8 cellular contexts compared by ENCODE assay signal in the genomic region with DNA sequence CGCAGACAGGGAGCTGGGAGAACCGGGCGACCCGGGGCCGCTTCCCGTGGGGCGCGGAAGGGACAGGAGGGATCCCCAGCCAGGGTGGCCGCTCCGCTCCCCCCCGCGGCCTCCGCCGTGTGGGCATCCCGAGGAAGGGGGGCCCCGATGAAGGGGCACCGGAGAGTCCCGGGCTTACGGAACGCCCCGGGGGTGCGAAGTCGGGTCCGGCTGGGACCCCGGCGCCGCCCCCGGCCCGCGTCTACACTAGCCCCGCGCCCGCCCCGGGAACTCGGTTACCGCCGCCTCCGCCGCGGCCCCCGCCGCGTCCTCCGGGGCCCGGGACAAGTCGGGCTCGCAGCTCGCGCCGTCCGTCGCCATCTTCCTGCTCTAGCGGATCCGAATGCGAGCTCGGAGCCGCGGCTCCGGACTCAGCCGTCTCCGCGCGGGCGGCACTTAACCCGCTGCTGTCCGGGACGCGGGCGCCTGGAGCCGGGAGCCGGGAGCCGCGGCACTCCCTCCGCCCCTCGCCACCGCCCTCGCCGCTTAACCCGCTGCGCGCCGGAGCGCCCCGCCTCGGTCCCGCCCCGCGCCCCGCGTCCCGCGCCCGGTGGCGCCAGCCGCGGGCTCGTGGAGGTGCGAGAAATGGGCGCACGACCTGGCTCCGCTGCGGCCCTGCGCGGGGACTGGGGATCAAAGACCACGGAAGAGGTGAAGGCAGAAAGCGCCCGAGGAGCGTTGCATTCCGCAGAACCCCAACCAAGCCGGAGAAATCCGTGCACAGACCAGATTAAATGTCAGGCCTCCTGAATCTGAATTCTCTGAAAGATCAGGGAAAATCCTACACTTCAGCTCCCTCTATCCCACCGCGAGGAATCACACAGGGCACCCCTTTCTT. TPM values are rescaled to one million over a fixed set of nuclear protein-coding genes. Genes with fewer than 3 reads are reported as not detected.
DNase-seq lines count a peak whose midpoint lies in the region; ATAC-seq lines count a peak whose summit lies in the region.

CTTNBP2 (minus strand) TSS at position 386 of the 877 bp plus-strand sequence; CDS start at position 360, 26 bp downstream.

- peaks cover 24 to 33% of the 10 kb centered on the region in 2 donors for H3K27me3 Mint-ChIP-seq in CD4-positive, alpha-beta memory T cell

- in situ Hi-C loops in GM23248 (cut with MboI), result no loop called here

- no peak within 1 kb of the TSS for H3K27ac ChIP-seq in CD4-positive, alpha-beta memory T cell (ENCODE audit: low read depth, low read length)
- H3K27ac ChIP-seq in GM23248, result no peak within 1 kb of the TSS
- H3K27ac ChIP-seq in SK-N-MC, result no peak within 1 kb of the TSS

- H3F3A ChIP-seq in GM23248 (ENCODE audit: insufficient read depth), result no peaks in the 10 kb centered on the region

- no peak within 1 kb of the TSS for H3K27ac Mint-ChIP-seq in CD4-positive, alpha-beta memory T cell

- ATAC-seq in GM21576 (IDR thresholded peaks at IDR 0.05; ENCODE audit: unreplicated experiment), result no peak
- no peak for ATAC-seq in HG03280 (IDR thresholded peaks at IDR 0.05; ENCODE audit: unreplicated experiment)

- intact Hi-C loops in CD4-positive, alpha-beta memory T cell (cut with micrococcal nuclease), result no loop called here

- H3K9me2 ChIP-seq in GM23248 (ENCODE audit: insufficient read depth), result no peaks in the 10 kb centered on the region

- H3K4me3 Mint-ChIP-seq in CD4-positive, alpha-beta memory T cell, result peak within 1 kb of the TSS in 7 of 8 donors; percentile 9 to 76 (median 58)

- peaks cover 5% of the 10 kb centered on the region for H3K27me3 ChIP-seq in CD4-positive, alpha-beta memory T cell (ENCODE audit: insufficient read depth, low read length)
- H3K27me3 ChIP-seq in GM23248 (replicated peaks; ENCODE audit: insufficient read depth), result peaks cover 71% of the 10 kb centered on the region
- no peaks in the 10 kb centered on the region for H3K27me3 ChIP-seq in endocrine pancreas (ENCODE audit: control insufficient read depth, insufficient read depth, low read length)

- H4K20me1 ChIP-seq in GM23248 (ENCODE audit: insufficient read depth), result no peaks in the 10 kb centered on the region

- H3K9ac ChIP-seq in GM23248 (no peak within 1 kb of the TSS), SK-N-MC (ENCODE audit: insufficient read length) (peak within 1 kb of the TSS; percentile 79), endocrine pancreas (ENCODE audit: control insufficient read depth, insufficient read depth, low read length) (peak within 1 kb of the TSS; percentile 91)

- no peak within 1 kb of the TSS for H3K4me3 ChIP-seq in CD4-positive, alpha-beta memory T cell (ENCODE audit: low read length in 2 of 2)
- H3K4me3 ChIP-seq in GM23248 (peak within 1 kb of the TSS; percentile 67), SK-N-MC (peak within 1 kb of the TSS; percentile 81), endocrine pancreas (ENCODE audit: control insufficient read depth, insufficient read depth, low read length) (peak within 1 kb of the TSS; percentile 74)

- H3K36me3 ChIP-seq in CD4-positive, alpha-beta memory T cell (ENCODE audit: insufficient read depth, low read length), result no peaks in the 10 kb centered on the region
- H3K36me3 ChIP-seq in GM23248 (ENCODE audit: low read depth), result no peaks in the 10 kb centered on the region
- H3K36me3 ChIP-seq in SK-N-MC (ENCODE audit: insufficient read depth, low read length), result no peaks in the 10 kb centered on the region
- no peaks in the 10 kb centered on the region for H3K36me3 ChIP-seq in endocrine pancreas (ENCODE audit: control insufficient read depth, insufficient read depth, low read length)

- CTCF ChIA-PET in CD4-positive, alpha-beta memory T cell (lab: Charles Lee; ENCODE audit: partially characterized antibody), result no interaction called here

- H3K9me3 Mint-ChIP-seq in CD4-positive, alpha-beta memory T cell, result peaks cover 0 to 8% (median 2%) of the 10 kb centered on the region in 8 donors

- no peaks in the 10 kb centered on the region for H3K9me3 ChIP-seq in CD4-positive, alpha-beta memory T cell (ENCODE audit: control insufficient read depth in 1 of 2, low read length in 2 of 2)
- no peaks in the 10 kb centered on the region for H3K9me3 ChIP-seq in GM23248 (ENCODE audit: low read depth)
- H3K9me3 ChIP-seq in SK-N-MC (ENCODE audit: low read depth, low read length), result no peaks in the 10 kb centered on the region
- H3K9me3 ChIP-seq in endocrine pancreas (ENCODE audit: control insufficient read depth, low read length), result no peaks in the 10 kb centered on the region

- peak within 1 kb of the TSS; percentile 67 for H2AFZ ChIP-seq in GM23248

- no peak for DNase-seq in CD4-positive, alpha-beta memory T cell
- DNase-seq in GM23248 (peak; percentile 75), SK-N-MC (ENCODE audit: low read depth, low spot score) (no peak), lung microvascular endothelial cell (ENCODE audit: low read depth in 2 of 2) (peak; percentile 25 to 55), superior temporal gyrus (ENCODE audit: extremely low spot score) (peak; percentile 59)

- peaks cover 8 to 20% (median 14%) of the 10 kb centered on the region in 4 donors for H3K4me1 Mint-ChIP-seq in CD4-positive, alpha-beta memory T cell

- H3K4me2 ChIP-seq in GM23248 (ENCODE audit: unreplicated experiment), result peak within 1 kb of the TSS; percentile 81

- peaks cover 1 to 7% of the 10 kb centered on the region in 2 donors for H3K36me3 Mint-ChIP-seq in CD4-positive, alpha-beta memory T cell

- 2 to 4% methylated on average over 41 to 54 of the region's 113 CpGs for WGBS in GM23248 (ENCODE audit: low coverage in 1 of 2, low lambda C conversion rate in 2 of 2, missing lambda C conversion rate in 2 of 2), 2 experiments

- POLR2A ChIA-PET in CD4-positive, alpha-beta memory T cell (lab: Charles Lee; ENCODE audit: partially characterized antibody), result no interaction called here

- no peaks in the 10 kb centered on the region for H3K79me2 ChIP-seq in GM23248 (ENCODE audit: insufficient read depth)

- H3K4me1 ChIP-seq in CD4-positive, alpha-beta memory T cell (ENCODE audit: insufficient read depth, low read length), result no peaks in the 10 kb centered on the region
- H3K4me1 ChIP-seq in GM23248 (ENCODE audit: insufficient read depth) (no peaks in the 10 kb centered on the region), endocrine pancreas (ENCODE audit: control insufficient read depth, insufficient read depth, low read length) (peaks cover 14% of the 10 kb centered on the region)

RNA-seq across cellular contexts. Expression of gene CTTNBP2, which starts in this region (rescaled TPM):
- total RNA-seq in CD4-positive, alpha-beta memory T cell, result not detected
- not detected for polyA plus RNA-seq in CD4-positive, alpha-beta memory T cell
- not detected in 2 replicates for total RNA-seq in GM23248 (2014; rRNA removed; shearing (Covaris generic))
- polyA plus RNA-seq in GM23248 (2016; fragmentation: Nextera tagmentation; extraction: Ambion mirVana), result not detected in 2 replicates
- total RNA-seq in lung microvascular endothelial cell, result not detected in 2 replicates

Comparison
In these comparisons a context has a peak if more than half of its experiments do, and no peak if none do; other contexts are left out.
1. Peak in DNase-seq, H3K4me3 ChIP-seq and H3K4me2 ChIP-seq in GM23248; RNA of the gene not detected or under 1 TPM.
2. Peak in DNase-seq in lung microvascular endothelial cell; RNA of the gene not detected or under 1 TPM.
3. H3K4me3 ChIP-seq: peak in SK-N-MC (single experiment) and endocrine pancreas (single experiment); none in CD4-positive, alpha-beta memory T cell (0 of 2).